ENCODE assay signal across 21 cellular contexts in the genomic region with DNA sequence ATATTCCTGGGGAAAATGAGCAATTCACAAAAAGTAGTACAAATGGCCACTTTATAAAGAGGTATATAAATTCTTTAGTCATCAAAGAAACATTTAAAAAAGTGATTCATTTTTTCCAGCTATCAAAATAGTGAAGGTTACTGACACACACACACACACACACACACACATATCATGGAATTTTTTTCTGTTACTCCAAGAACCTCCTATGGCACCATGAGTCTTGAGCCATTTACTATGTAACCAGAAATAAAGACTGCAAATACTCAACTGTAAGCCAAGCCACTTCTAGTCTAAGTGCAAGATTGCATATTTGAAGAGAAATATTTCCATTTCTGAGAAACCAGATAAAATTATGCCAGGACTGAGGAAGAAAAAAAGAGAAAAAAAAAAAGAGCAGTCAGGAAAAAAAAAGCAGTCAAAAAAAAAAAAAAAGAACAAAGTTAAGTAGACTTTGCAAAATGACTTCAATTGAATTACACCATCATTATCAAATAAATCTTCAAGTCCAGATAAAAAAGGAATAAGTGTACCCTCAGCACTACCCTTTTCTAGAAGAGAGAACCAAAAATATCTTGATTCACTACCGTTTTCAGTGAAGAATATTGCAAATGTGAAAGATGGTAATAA.
DNase-seq lines count a peak whose midpoint lies in the region; ATAC-seq, FAIRE-seq and TF ChIP-seq lines count a peak whose summit lies in the region.
"Had no signal": no experiment of that assay in that cellular context is flagged by ENCODE, and none has a peak within 500 bp of the region (broad histone marks: within the 10 kb centered on the region; RNA-seq: fewer than 3 reads in every experiment).

No MANE protein-coding gene starts in this region.

- H3K27ac Mint-ChIP-seq in activated T-helper 2 cell treated with anti-CD3 and anti-CD28 coated beads, Interferon-gamma antibody, Interleukin-2, Interleukin-4, amounts not matched to agents 10 μg/mL and 5 μg/mL and 100 μg/mL, durations not matched to agents 14 hours and 24 hours and 36 hours = peak overlapping the region; percentile 49
- H3K27ac Mint-ChIP-seq in activated T-helper 17 cell treated with anti-CD3 and anti-CD28 coated beads, Interleukin-2, amount 50 U/mL, for 72 hours = no peak overlapping the region
- H3K27ac Mint-ChIP-seq in stimulated activated memory B cell treated with anti-CD40 and anti-IgM and Interleukin-4, amounts not matched to agents 10 μg/mL and 1 μg/mL and 100 μg/mL, for 72 hours = no peak overlapping the region
- H3K27ac Mint-ChIP-seq: CD4-positive, CD25-positive, alpha-beta regulatory T cell; dendritic cell treated with granulocyte-macrophage colony-stimulating factor and Interleukin-4, amounts not matched to agents 40 ng/mL and 50 ng/mL, for 4 days; natural killer cell treated with Interleukin-12 subunit alpha and Interleukin-12 subunit beta and Interleukin-15 and Interleukin-18, amount 100 ng/mL, for 72 hours had no signal

- H3K4me1 ChIP-seq in HepG2 (ENCODE audit: insufficient read depth, low read length) = no peaks in the 10 kb centered on the region
- no peaks in the 10 kb centered on the region for H3K4me1 ChIP-seq in right lobe of liver
- H3K4me1 ChIP-seq: vagina had no signal

- no peaks in the 10 kb centered on the region for H3K9me3 Mint-ChIP-seq in activated T-helper 2 cell treated with anti-CD3 and anti-CD28 coated beads, Interferon-gamma antibody, Interleukin-2, Interleukin-4, amounts not matched to agents 10 μg/mL and 5 μg/mL and 100 μg/mL, durations not matched to agents 14 hours and 24 hours and 36 hours
- no peaks in the 10 kb centered on the region for H3K9me3 Mint-ChIP-seq in activated T-helper 17 cell treated with anti-CD3 and anti-CD28 coated beads, Interleukin-2, amount 50 U/mL, for 72 hours
- no peaks in the 10 kb centered on the region for H3K9me3 Mint-ChIP-seq in stimulated activated memory B cell treated with anti-CD40 and anti-IgM and Interleukin-4, amounts not matched to agents 10 μg/mL and 1 μg/mL and 100 μg/mL, for 72 hours
- H3K9me3 Mint-ChIP-seq: CD4-positive, CD25-positive, alpha-beta regulatory T cell; dendritic cell treated with granulocyte-macrophage colony-stimulating factor and Interleukin-4, amounts not matched to agents 40 ng/mL and 50 ng/mL, for 4 days; natural killer cell treated with Interleukin-12 subunit alpha and Interleukin-12 subunit beta and Interleukin-15 and Interleukin-18, amount 100 ng/mL, for 72 hours; T-helper 1 cell treated with Interleukin-12 subunit alpha and Interleukin-12 subunit beta and Interleukin-4 antibody, amounts not matched to agents 30 μg/mL and 1 μg/mL, for 36 hours had no signal

- H3K36me3 ChIP-seq in HepG2 (replicated peaks in 1 of 2; ENCODE audit: control insufficient read depth in 1 of 2, insufficient read depth in 2 of 2, low read length in 2 of 2) (no peaks in the 10 kb centered on the region), right lobe of liver (no peaks in the 10 kb centered on the region)
- H3K36me3 ChIP-seq: cardiac muscle cell, ovary, vagina had no signal

- H4K20me1 ChIP-seq in HepG2 (ENCODE audit: insufficient read depth, low read length) = no peaks in the 10 kb centered on the region

- POLR2A ChIA-PET in HepG2 (lab: Yijun Ruan, JAX) = no interaction called here

- intact Hi-C loops in HepG2 (cut with micrococcal nuclease; ENCODE audit: unreplicated experiment) = loop anchor here (10.0 kb wide), 1 partner anchor 148 kb away; no protein-coding TSS in a partner anchor
- intact Hi-C loops in right lobe of liver (cut with DNase I) = no loop called here
- intact Hi-C loops in activated T-helper 2 cell treated with anti-CD3 and anti-CD28 coated beads, Interferon-gamma antibody, Interleukin-2, Interleukin-4, amounts not matched to agents 10 μg/mL and 5 μg/mL and 100 μg/mL, durations not matched to agents 14 hours and 24 hours and 36 hours (cut with micrococcal nuclease) = loop anchor here (10.0 kb wide), 1 partner anchor 172 kb away; no protein-coding TSS in a partner anchor

- no peak for TF ChIP-seq EP300 in HepG2 (IDR thresholded peaks at IDR 0.05; ENCODE audit: low read depth in 2 of 2, low read length in 2 of 2)
- TF ChIP-seq EP300 in HepG2 (CRISPR knock-in tag; IDR thresholded peaks at IDR 0.05; ENCODE audit: borderline replicate concordance) = no peak

- H3K79me2 ChIP-seq in HepG2 (ENCODE audit: insufficient read depth, low read length) = no peaks in the 10 kb centered on the region

- ATAC-seq in HepG2 = no peak
- no peak for ATAC-seq in right lobe of liver
- ATAC-seq in activated T-helper 17 cell treated with anti-CD3 and anti-CD28 coated beads, Interleukin-2, amount 50 U/mL, for 72 hours (replicated peaks) = no peak
- no peak for ATAC-seq in stimulated activated memory B cell treated with anti-CD40 and anti-IgM and Interleukin-4, amounts not matched to agents 10 μg/mL and 1 μg/mL and 100 μg/mL, for 72 hours
- ATAC-seq in SK-N-SH treated with all-trans-retinoic acid at 6 μM for 48 hours = no peak

- H3K4me2 ChIP-seq in HepG2 (ENCODE audit: low read depth, low read length) = no peak overlapping the region

- H3K36me3 Mint-ChIP-seq in activated T-helper 2 cell treated with anti-CD3 and anti-CD28 coated beads, Interferon-gamma antibody, Interleukin-2, Interleukin-4, amounts not matched to agents 10 μg/mL and 5 μg/mL and 100 μg/mL, durations not matched to agents 14 hours and 24 hours and 36 hours (ENCODE audit: low read depth) = no peaks in the 10 kb centered on the region
- H3K36me3 Mint-ChIP-seq in activated T-helper 17 cell treated with anti-CD3 and anti-CD28 coated beads, Interleukin-2, amount 50 U/mL, for 72 hours (ENCODE audit: low read depth) = no peaks in the 10 kb centered on the region
- no peaks in the 10 kb centered on the region for H3K36me3 Mint-ChIP-seq in stimulated activated memory B cell treated with anti-CD40 and anti-IgM and Interleukin-4, amounts not matched to agents 10 μg/mL and 1 μg/mL and 100 μg/mL, for 72 hours
- H3K36me3 Mint-ChIP-seq: CD4-positive, CD25-positive, alpha-beta regulatory T cell; natural killer cell treated with Interleukin-12 subunit alpha and Interleukin-12 subunit beta and Interleukin-15 and Interleukin-18, amount 100 ng/mL, for 72 hours had no signal

- no peak overlapping the region for H3K9ac ChIP-seq in HepG2 (ENCODE audit: insufficient read depth, low read depth, low read length)

- H3K27ac ChIP-seq in HepG2 (ENCODE audit: extremely low read length, insufficient read depth, low read length) (no peak overlapping the region), right lobe of liver (no peak overlapping the region)
- H3K27ac ChIP-seq: cardiac muscle cell, ovary, RWPE1, vagina had no signal

- TF ChIP-seq CTCF in HepG2 (CRISPR knock-in tag; IDR thresholded peaks at IDR 0.05) = no peak
- TF ChIP-seq CTCF in right lobe of liver (IDR thresholded peaks at IDR 0.05) = no peak

- TF ChIP-seq POLR2A in HepG2 (IDR thresholded peaks at IDR 0.05; ENCODE audit: insufficient read depth in 1 of 2, low read depth in 2 of 2, low read length in 2 of 2) (no peak), right lobe of liver (IDR thresholded peaks at IDR 0.05) (no peak)

- no peak for TF ChIP-seq RAD21 in HepG2 (CRISPR knock-in tag; IDR thresholded peaks at IDR 0.05)

- FAIRE-seq in HepG2 (lab: Jason Lieb, UNC) = no peak
- FAIRE-seq: D721Med had no signal

- no peaks in the 10 kb centered on the region for H3K9me3 ChIP-seq in HepG2 (ENCODE audit: low read length)
- no peaks in the 10 kb centered on the region for H3K9me3 ChIP-seq in right lobe of liver
- H3K9me3 ChIP-seq: ovary, vagina had no signal

- H3K27me3 ChIP-seq in HepG2 (ENCODE audit: control insufficient read depth in 1 of 2, insufficient read depth in 2 of 2, low read length in 2 of 2) (no peaks in the 10 kb centered on the region; a peak in 1 of 5 replicates), right lobe of liver (no peaks in the 10 kb centered on the region)
- H3K27me3 ChIP-seq: cardiac muscle cell, ovary, vagina had no signal

- no TSS peak for BruUV-seq in HepG2 (replicated peaks; lab: Mats Ljungman, UMichigan)

- no peaks in the 10 kb centered on the region for H3K27me3 Mint-ChIP-seq in activated T-helper 2 cell treated with anti-CD3 and anti-CD28 coated beads, Interferon-gamma antibody, Interleukin-2, Interleukin-4, amounts not matched to agents 10 μg/mL and 5 μg/mL and 100 μg/mL, durations not matched to agents 14 hours and 24 hours and 36 hours (ENCODE audit: low read depth)
- H3K27me3 Mint-ChIP-seq in activated T-helper 17 cell treated with anti-CD3 and anti-CD28 coated beads, Interleukin-2, amount 50 U/mL, for 72 hours = no peaks in the 10 kb centered on the region
- H3K27me3 Mint-ChIP-seq in stimulated activated memory B cell treated with anti-CD40 and anti-IgM and Interleukin-4, amounts not matched to agents 10 μg/mL and 1 μg/mL and 100 μg/mL, for 72 hours = no peaks in the 10 kb centered on the region
- H3K27me3 Mint-ChIP-seq: CD4-positive, CD25-positive, alpha-beta regulatory T cell had no signal

- CTCF ChIA-PET in HepG2 (lab: Yijun Ruan, JAX; ENCODE audit: low intra/inter-chr PET ratio, low total read pairs) = interaction anchor here (0.9 to 4.5 kb wide), 5 partner anchors 10 to 159 kb away, joined by 3 to 67 read pairs (median 5); no protein-coding TSS in a partner anchor

- in situ Hi-C loops in HepG2 (cut with HindIII; ENCODE audit: extremely low pct_ligation_motif_present, low pct_unique_long_range_greater_than_20kb) = no loop called here

- WGBS in HepG2 (ENCODE audit: low lambda C conversion rate) = 1% methylated on average over 1 of the region's 1 CpG
- 21% methylated on average over 1 of the region's 1 CpG for WGBS in right lobe of liver (ENCODE audit: insufficient coverage, low coverage, low lambda C conversion rate, missing lambda C conversion rate)

- no peak overlapping the region for H2AFZ ChIP-seq in HepG2 (ENCODE audit: low read length)

- no peaks in the 10 kb centered on the region for H3K4me1 Mint-ChIP-seq in activated T-helper 2 cell treated with anti-CD3 and anti-CD28 coated beads, Interferon-gamma antibody, Interleukin-2, Interleukin-4, amounts not matched to agents 10 μg/mL and 5 μg/mL and 100 μg/mL, durations not matched to agents 14 hours and 24 hours and 36 hours (ENCODE audit: low read depth)
- no peaks in the 10 kb centered on the region for H3K4me1 Mint-ChIP-seq in activated T-helper 17 cell treated with anti-CD3 and anti-CD28 coated beads, Interleukin-2, amount 50 U/mL, for 72 hours
- peaks cover 5% of the 10 kb centered on the region for H3K4me1 Mint-ChIP-seq in stimulated activated memory B cell treated with anti-CD40 and anti-IgM and Interleukin-4, amounts not matched to agents 10 μg/mL and 1 μg/mL and 100 μg/mL, for 72 hours
- H3K4me1 Mint-ChIP-seq: CD4-positive, CD25-positive, alpha-beta regulatory T cell had no signal

- DNase-seq in HepG2 (ENCODE audit: low spot score) (no peak), right lobe of liver (no peak), kidney tubule cell (ENCODE audit: low spot score) (peak; percentile 9)
- no peak for DNase-seq in activated T-helper 2 cell treated with anti-CD3 and anti-CD28 coated beads, Interferon-gamma antibody, Interleukin-2, Interleukin-4, amounts not matched to agents 10 μg/mL and 5 μg/mL and 100 μg/mL, durations not matched to agents 14 hours and 24 hours and 36 hours (ENCODE audit: low spot score)
- DNase-seq: activated CD8-positive, alpha-beta memory T cell treated with anti-CD3 and anti-CD28 coated beads, Interleukin-2, amount 50 U/mL, for 4 hours; activated effector memory CD4-positive, alpha-beta T cell treated with anti-CD3 and anti-CD28 coated beads, Interleukin-2, amount 50 U/mL, for 16 hours; CD4-positive, CD25-positive, alpha-beta regulatory T cell; glutamatergic neuron; left colon; ovary; stimulated activated CD4-positive, alpha-beta T cell treated with anti-CD3 and anti-CD28 coated beads, Interleukin-4, amount 100 ng/mL, for 1 hour had no signal

- no peak overlapping the region for H3K4me3 Mint-ChIP-seq in activated T-helper 2 cell treated with anti-CD3 and anti-CD28 coated beads, Interferon-gamma antibody, Interleukin-2, Interleukin-4, amounts not matched to agents 10 μg/mL and 5 μg/mL and 100 μg/mL, durations not matched to agents 14 hours and 24 hours and 36 hours (ENCODE audit: low read depth)
- H3K4me3 Mint-ChIP-seq in activated T-helper 17 cell treated with anti-CD3 and anti-CD28 coated beads, Interleukin-2, amount 50 U/mL, for 72 hours = no peak overlapping the region
- H3K4me3 Mint-ChIP-seq in stimulated activated memory B cell treated with anti-CD40 and anti-IgM and Interleukin-4, amounts not matched to agents 10 μg/mL and 1 μg/mL and 100 μg/mL, for 72 hours = no peak overlapping the region
- H3K4me3 Mint-ChIP-seq: CD4-positive, CD25-positive, alpha-beta regulatory T cell; dendritic cell treated with granulocyte-macrophage colony-stimulating factor and Interleukin-4, amounts not matched to agents 40 ng/mL and 50 ng/mL, for 4 days; natural killer cell treated with Interleukin-12 subunit alpha and Interleukin-12 subunit beta and Interleukin-15 and Interleukin-18, amount 100 ng/mL, for 72 hours; T-helper 1 cell treated with Interleukin-12 subunit alpha and Interleukin-12 subunit beta and Interleukin-4 antibody, amounts not matched to agents 30 μg/mL and 1 μg/mL, for 36 hours had no signal

- no peak overlapping the region for H3K4me3 ChIP-seq in HepG2 (replicated peaks in 1 of 3; ENCODE audit: insufficient read depth in 1 of 3, low read depth in 2 of 3, low read length in 3 of 3)
- H3K4me3 ChIP-seq in right lobe of liver = no peak overlapping the region
- H3K4me3 ChIP-seq: cardiac muscle cell, ovary, vagina had no signal

Comparison
In these comparisons a context has a peak if more than half of its experiments do, and no peak if none do; other contexts are left out.
1. intact Hi-C loops: an anchor here in HepG2 (10.0 kb wide) and activated T-helper 2 cell treated with anti-CD3 and anti-CD28 coated beads, Interferon-gamma antibody, Interleukin-2, Interleukin-4, amounts not matched to agents 10 μg/mL and 5 μg/mL and 100 μg/mL, durations not matched to agents 14 hours and 24 hours and 36 hours (10.0 kb wide); none called in right lobe of liver.